1 cellular context compared by ENCODE assay signal in genomic region chr1:11479375-11479979, GRCh38.
TF ChIP-seq lines count a peak whose summit lies in the region.

No MANE protein-coding gene starts in this region.

TF ChIP-seq in K562, 482 proteins besides CTCF, POLR2A, EP300 and RAD21:
- TF ChIP-seq HINFP (tag; conservative IDR thresholded peaks at IDR 0.05; ENCODE audit: low read depth) (0 out of 2 replicates have a peak, but pooled peaks have one; percentile 38), KDM5B (IDR thresholded peaks at IDR 0.05; ENCODE audit: insufficient replicate concordance, low read depth, low read length) (peak; percentile 12), NRF1 (conservative IDR thresholded peaks at IDR 0.05 in 1 of 2, IDR thresholded peaks at IDR 0.05 in 1 of 2) (0 out of 4 replicates have a peak, but pooled peaks of 1 of the 2 experiments have one; percentile 4), FOXJ2 (tag; IDR thresholded peaks at IDR 0.05) (no peak), TAF9B (IDR thresholded peaks at IDR 0.05; ENCODE audit: partially characterized antibody) (no peak), BRD4 (IDR thresholded peaks at IDR 0.05) (no peak), ZNF551 (CRISPR knock-in tag; IDR thresholded peaks at IDR 0.05) (no peak), E2F6 (IDR thresholded peaks at IDR 0.05; ENCODE audit: borderline replicate concordance in 1 of 2, extremely low read depth in 1 of 2, insufficient read depth in 1 of 2, insufficient read length in 1 of 2, low read depth in 1 of 2, low read length in 1 of 2, poor library complexity in 1 of 2, severe bottlenecking in 1 of 2) (peak in 1 of 2 experiments; percentile 2), DPF2 (IDR thresholded peaks at IDR 0.05) (no peak)
